In the genomic region with DNA sequence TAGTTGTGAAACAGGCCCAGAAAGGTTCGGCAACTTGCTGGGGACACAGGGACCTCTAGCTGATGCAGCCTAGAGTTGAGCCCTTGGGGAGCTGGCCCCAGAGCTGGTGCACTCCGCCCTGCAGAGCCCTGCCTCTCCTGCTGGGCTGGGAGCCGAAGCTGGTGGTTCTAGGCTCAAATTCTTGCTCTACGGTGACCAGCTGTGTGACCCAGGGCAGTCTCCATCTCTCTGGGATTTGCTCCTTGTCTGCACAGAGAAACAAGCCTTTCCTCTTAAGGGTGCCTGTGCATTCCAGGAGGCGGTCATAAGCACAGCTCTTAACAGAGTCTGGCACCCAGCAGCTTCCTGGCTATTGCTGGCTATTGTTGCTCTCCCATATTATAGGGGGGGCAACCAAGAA, we compare ENCODE assay signal across 17 cellular contexts. TPM values are rescaled to one million over a fixed set of nuclear protein-coding genes. Genes with fewer than 3 reads are reported as not detected.
DNase-seq lines count a peak whose midpoint lies in the region; ATAC-seq and TF ChIP-seq lines count a peak whose summit lies in the region.
"Had no signal": no experiment of that assay in that cellular context is flagged by ENCODE, and none has a peak within 500 bp of the region (broad histone marks: within the 10 kb centered on the region; RNA-seq: fewer than 3 reads in every experiment).

No MANE protein-coding gene starts in this region.

- H3K9ac ChIP-seq in mammary epithelial cell (ENCODE audit: insufficient read depth, low read length) (no peak overlapping the region), neuronal stem cell (ENCODE audit: low read depth, low read length, poor library complexity) (no peak overlapping the region)

- no peak overlapping the region for H3K4me3 ChIP-seq in breast epithelium
- no peak overlapping the region for H3K4me3 ChIP-seq in mammary epithelial cell (replicated peaks in 1 of 3; ENCODE audit: insufficient read depth in 1 of 3, low read depth in 2 of 3, low read length in 3 of 3)
- no peak overlapping the region for H3K4me3 ChIP-seq in esophagus muscularis mucosa
- no peak overlapping the region for H3K4me3 ChIP-seq in neuronal stem cell (ENCODE audit: low read length in 2 of 2)
- no peak overlapping the region for H3K4me3 ChIP-seq in vagina
- H3K4me3 ChIP-seq in brain microvascular endothelial cell (ENCODE audit: low read depth, low read length): no peak overlapping the region
- H3K4me3 ChIP-seq in OCI-LY7 (ENCODE audit: low read depth, low read length, poor library complexity, severe bottlenecking): no peak overlapping the region

- WGBS in mammary epithelial cell (ENCODE audit: low coverage, missing lambda C conversion rate): 51% methylated on average over 5 of the region's 5 CpGs
- 58% methylated on average over 2 of the region's 5 CpGs for WGBS in esophagus muscularis mucosa
- WGBS in neuronal stem cell (ENCODE audit: extremely low coverage in 2 of 2, insufficient read length in 2 of 2, insufficient replicate concordance in 1 of 2), 2 donors: no CpG with 5 or more reads among the region's 5 CpGs

- H3K27ac ChIP-seq in breast epithelium: peak overlapping the region; percentile 0 to 93
- H3K27ac ChIP-seq in mammary epithelial cell (ENCODE audit: insufficient read depth, low read depth, low read length): no peak overlapping the region
- peak overlapping the region; percentile 90 to 96 (median 96) for H3K27ac ChIP-seq in esophagus muscularis mucosa (replicated peaks in 1 of 4)
- H3K27ac ChIP-seq in neuronal stem cell (replicated peaks; ENCODE audit: low read length): no peak overlapping the region
- peak overlapping the region; percentile 81 for H3K27ac ChIP-seq in vagina
- no peak overlapping the region for H3K27ac ChIP-seq in brain microvascular endothelial cell
- no peak overlapping the region for H3K27ac ChIP-seq in OCI-LY7 (ENCODE audit: low read depth, low read length, poor library complexity, severe bottlenecking)
- H3K27ac ChIP-seq: HL-60 had no signal

- H2AFZ ChIP-seq in mammary epithelial cell (ENCODE audit: low read depth, low read length) (no peak overlapping the region), neuronal stem cell (ENCODE audit: low read length) (no peak overlapping the region), OCI-LY7 (ENCODE audit: low read length) (no peak overlapping the region)

- no peak overlapping the region for H3K4ac ChIP-seq in neuronal stem cell (ENCODE audit: low read length)

- H3K27me3 ChIP-seq in breast epithelium: no peaks in the 10 kb centered on the region
- no peaks in the 10 kb centered on the region for H3K27me3 ChIP-seq in mammary epithelial cell (ENCODE audit: insufficient read depth, low read length)
- H3K27me3 ChIP-seq in esophagus muscularis mucosa: peaks cover 0 to 6% (median 0%) of the 10 kb centered on the region in 4 donors
- peaks cover 0 to 33% (median 0%) of the 10 kb centered on the region in 3 experiments for H3K27me3 ChIP-seq in neuronal stem cell (ENCODE audit: control insufficient read depth in 3 of 3, insufficient read depth in 3 of 3, low read depth in 1 of 3, low read length in 3 of 3)
- H3K27me3 ChIP-seq in vagina: no peaks in the 10 kb centered on the region
- H3K27me3 ChIP-seq in brain microvascular endothelial cell (replicated peaks): peaks cover 15% of the 10 kb centered on the region

- no peak overlapping the region for H4K8ac ChIP-seq in neuronal stem cell (ENCODE audit: low read depth, low read length)

- no peak for TF ChIP-seq POLR2A in breast epithelium (IDR thresholded peaks at IDR 0.05)
- TF ChIP-seq POLR2A in esophagus muscularis mucosa (IDR thresholded peaks at IDR 0.05; ENCODE audit: low read depth): no peak
- TF ChIP-seq POLR2A in vagina (IDR thresholded peaks at IDR 0.05): no peak

- no peak for TF ChIP-seq EP300 in esophagus muscularis mucosa (IDR thresholded peaks at IDR 0.05)

- H2BK15ac ChIP-seq in neuronal stem cell (ENCODE audit: low read length): no peak overlapping the region

- no peak overlapping the region for H3K23ac ChIP-seq in neuronal stem cell (ENCODE audit: low read depth, low read length, poor library complexity)

- no peak overlapping the region for H2BK5ac ChIP-seq in neuronal stem cell (ENCODE audit: low read length)

- no peak overlapping the region for H4K91ac ChIP-seq in neuronal stem cell (ENCODE audit: low read depth, low read length, poor library complexity)

- peak overlapping the region; percentile 76 for H3K18ac ChIP-seq in neuronal stem cell (ENCODE audit: low read length)

- dilution Hi-C loops in mammary epithelial cell (cut with HindIII; ENCODE audit: low sequenced_read_pairs): no loop called here

- BruUV-seq in mammary epithelial cell (replicated peaks; lab: Mats Ljungman, UMichigan) (no TSS peak), OCI-LY7 (replicated peaks; lab: Mats Ljungman, UMichigan) (no TSS peak)

- H3K79me2 ChIP-seq in mammary epithelial cell (ENCODE audit: insufficient read depth, low read length): no peaks in the 10 kb centered on the region
- no peaks in the 10 kb centered on the region for H3K79me2 ChIP-seq in OCI-LY7 (ENCODE audit: insufficient read depth, low read depth, low read length)

- ATAC-seq in left lobe of liver: no peak
- ATAC-seq: activated naive CD4-positive, alpha-beta T cell treated with anti-CD3 and anti-CD28 coated beads, Interleukin-2, amount 50 U/mL, for 72 hours had no signal

- no peaks in the 10 kb centered on the region for H3K79me1 ChIP-seq in neuronal stem cell (ENCODE audit: low read depth, low read length)

- in situ Hi-C loops in mammary epithelial cell (cut with MboI; ENCODE audit: low sequenced_read_pairs in 2 of 2) (no loop called here), brain microvascular endothelial cell (cut with HindIII; ENCODE audit: low pct_ligation_motif_present, low sequenced_read_pairs) (no loop called here)

- H3K4me2 ChIP-seq in mammary epithelial cell (ENCODE audit: insufficient read depth, low read depth, low read length) (no peak overlapping the region), neuronal stem cell (ENCODE audit: insufficient read depth, low read length, poor library complexity, severe bottlenecking) (no peak overlapping the region), OCI-LY7 (ENCODE audit: low read length) (no peak overlapping the region)

- H3K9me3 ChIP-seq in breast epithelium: no peaks in the 10 kb centered on the region
- no peaks in the 10 kb centered on the region for H3K9me3 ChIP-seq in mammary epithelial cell (replicated peaks; ENCODE audit: insufficient read depth, low read length)
- peaks cover 0 to 5% (median 0%) of the 10 kb centered on the region in 4 donors for H3K9me3 ChIP-seq in esophagus muscularis mucosa
- H3K9me3 ChIP-seq in neuronal stem cell (replicated peaks in 1 of 2; ENCODE audit: control insufficient read depth in 2 of 2, insufficient read depth in 1 of 2, low read depth in 1 of 2, low read length in 2 of 2): peaks cover 0 to 2% of the 10 kb centered on the region in 2 donors
- H3K9me3 ChIP-seq in vagina: no peaks in the 10 kb centered on the region
- peaks cover 8% of the 10 kb centered on the region; the same call in 1 of the 2 replicates for H3K9me3 ChIP-seq in OCI-LY7 (ENCODE audit: low read length)

- H2BK12ac ChIP-seq in neuronal stem cell (ENCODE audit: low read length): no peak overlapping the region

- CTCF ChIA-PET in mammary epithelial cell (lab: Charles Lee; ENCODE audit: low non-redundant PET) (no interaction called here), OCI-LY7 (lab: Charles Lee; ENCODE audit: unreplicated experiment) (interaction anchor here (1.4 kb wide), 1 partner anchor 29 kb away, joined by 4 read pairs; no protein-coding TSS in a partner anchor)

- no peaks in the 10 kb centered on the region for H3K9me2 ChIP-seq in OCI-LY7 (ENCODE audit: insufficient read depth, low read length)

- DNase-seq in breast epithelium (ENCODE audit: low spot score in 2 of 2) (no peak), mammary epithelial cell (no peak), esophagus muscularis mucosa (ENCODE audit: extremely low spot score) (no peak), neuronal stem cell (ENCODE audit: low spot score) (no peak), vagina (ENCODE audit: extremely low spot score in 2 of 2) (no peak), brain microvascular endothelial cell (no peak), OCI-LY7 (ENCODE audit: low spot score) (no peak), left lobe of liver (ENCODE audit: low spot score) (no peak)
- DNase-seq: activated T-cell treated with anti-CD3 and anti-CD28 coated beads for 4 hours; Calu3; effector CD8-positive, alpha-beta T cell; mesendoderm; NCI-H187 treated with DMSO at 0.1 percent for 48 hours; SIG-M5; stimulated activated CD4-positive, alpha-beta T cell treated with anti-CD3 and anti-CD28 coated beads, Interleukin-12 subunit alpha, Interleukin-12 subunit beta, amount 100 ng/mL, for 4 hours had no signal

- no peak overlapping the region for H2AK5ac ChIP-seq in neuronal stem cell (ENCODE audit: low read depth, low read length)

- TF ChIP-seq CTCF in breast epithelium (IDR thresholded peaks at IDR 0.05) (no peak), mammary epithelial cell (conservative IDR thresholded peaks at IDR 0.05 in 1 of 2, IDR thresholded peaks at IDR 0.05 in 1 of 2; ENCODE audit: extremely low read depth in 1 of 2, insufficient read depth in 1 of 2, low read depth in 1 of 2, low read length in 2 of 2) (no peak), esophagus muscularis mucosa (IDR thresholded peaks at IDR 0.05) (no peak), vagina (IDR thresholded peaks at IDR 0.05) (no peak), brain microvascular endothelial cell (IDR thresholded peaks at IDR 0.05; ENCODE audit: low read depth, low read length, missing control alignments) (no peak), OCI-LY7 (conservative IDR thresholded peaks at IDR 0.05; ENCODE audit: low read length) (no peak)

- H4K20me1 ChIP-seq in mammary epithelial cell (ENCODE audit: insufficient read depth, low read length) (no peaks in the 10 kb centered on the region), OCI-LY7 (ENCODE audit: insufficient read depth, low read length) (no peaks in the 10 kb centered on the region)

- H3K4me1 ChIP-seq in breast epithelium (peaks cover 0 to 7% of the 10 kb centered on the region in 2 donors), mammary epithelial cell (ENCODE audit: insufficient read depth, low read length) (peaks cover 22% of the 10 kb centered on the region), esophagus muscularis mucosa (peaks cover 71 to 94% (median 92%) of the 10 kb centered on the region in 4 donors), neuronal stem cell (ENCODE audit: control insufficient read depth in 2 of 2, insufficient read depth in 1 of 2, low read depth in 1 of 2, low read length in 2 of 2) (peaks cover 23% of the 10 kb centered on the region in 2 donors), vagina (peaks cover 27% of the 10 kb centered on the region), OCI-LY7 (ENCODE audit: insufficient read depth, low read length, poor library complexity, severe bottlenecking) (peaks cover 36% of the 10 kb centered on the region)

- POLR2A ChIA-PET in OCI-LY7 (lab: Charles Lee): interaction anchor here (0.6 to 1.0 kb wide), 2 partner anchors 31 to 61 kb away, joined by 3 to 4 read pairs; no protein-coding TSS in a partner anchor

- no peaks in the 10 kb centered on the region for H3K36me3 ChIP-seq in breast epithelium
- H3K36me3 ChIP-seq in mammary epithelial cell (ENCODE audit: insufficient read depth, low read length): no peaks in the 10 kb centered on the region
- no peaks in the 10 kb centered on the region for H3K36me3 ChIP-seq in esophagus muscularis mucosa
- H3K36me3 ChIP-seq in neuronal stem cell (replicated peaks in 1 of 2; ENCODE audit: control insufficient read depth in 2 of 2, insufficient read depth in 2 of 2, low read length in 2 of 2): no peaks in the 10 kb centered on the region
- no peaks in the 10 kb centered on the region for H3K36me3 ChIP-seq in vagina
- H3K36me3 ChIP-seq in brain microvascular endothelial cell (replicated peaks): no peaks in the 10 kb centered on the region
- H3K36me3 ChIP-seq in OCI-LY7 (ENCODE audit: insufficient read depth, low read length): no peaks in the 10 kb centered on the region

- H3K14ac ChIP-seq in neuronal stem cell (ENCODE audit: low read length): no peak overlapping the region

- intact Hi-C loops in breast epithelium (cut with DNase I; ENCODE audit: low total_unique reads) (loop anchor here (5.0 kb wide), 1 partner anchor 1016 kb away; no protein-coding TSS in a partner anchor), mammary epithelial cell (cut with micrococcal nuclease) (no loop called here), esophagus muscularis mucosa (cut with DNase I) (no loop called here), vagina (cut with DNase I) (no loop called here), OCI-LY7 (cut with micrococcal nuclease; ENCODE audit: unreplicated experiment) (no loop called here)

- no peak overlapping the region for H2BK120ac ChIP-seq in neuronal stem cell (ENCODE audit: low read depth, low read length)

RNA-seq across cellular contexts. Expression of gene RBM38, which starts 47.4 kb away (rescaled TPM):
- total RNA-seq in breast epithelium (10 to 100 TPM in 2 of 3 donors, 1 to 10 TPM in 1; 5.1 to 13.5 (median 10.5) TPM), mammary epithelial cell (10 to 100 TPM; 16.2 to 21.2 TPM), esophagus muscularis mucosa (100 to 1,000 TPM in 2 of 4 donors, 10 to 100 TPM in 2; 67.6 to 203 (median 139) TPM), vagina (24.8 TPM), OCI-LY7 (2022) (119 and 128 TPM in 2 replicates), left lobe of liver (6.0 TPM)
- 15.4 TPM for polyA plus RNA-seq in mammary epithelial cell
- polyA minus RNA-seq in mammary epithelial cell: 5.9 TPM
- polyA plus RNA-seq in neuronal stem cell (2013, experiment 1 of 2): 38.4 TPM
- 40.3 TPM for polyA plus RNA-seq in neuronal stem cell (2013, experiment 2 of 2)
- 136 and 174 TPM in 2 replicates for total RNA-seq in OCI-LY7 (2014; rRNA removed; shearing (Covaris generic))

Comparison
In these comparisons a context has a peak if more than half of its experiments do, and no peak if none do; other contexts are left out.
1. H3K27ac ChIP-seq: peak in breast epithelium (2 of 2), esophagus muscularis mucosa (4 of 4) and vagina (single experiment); none in mammary epithelial cell (single experiment), neuronal stem cell (single experiment), brain microvascular endothelial cell (single experiment) and OCI-LY7 (single experiment).